1 cellular context compared by ENCODE assay signal in the genomic region with DNA sequence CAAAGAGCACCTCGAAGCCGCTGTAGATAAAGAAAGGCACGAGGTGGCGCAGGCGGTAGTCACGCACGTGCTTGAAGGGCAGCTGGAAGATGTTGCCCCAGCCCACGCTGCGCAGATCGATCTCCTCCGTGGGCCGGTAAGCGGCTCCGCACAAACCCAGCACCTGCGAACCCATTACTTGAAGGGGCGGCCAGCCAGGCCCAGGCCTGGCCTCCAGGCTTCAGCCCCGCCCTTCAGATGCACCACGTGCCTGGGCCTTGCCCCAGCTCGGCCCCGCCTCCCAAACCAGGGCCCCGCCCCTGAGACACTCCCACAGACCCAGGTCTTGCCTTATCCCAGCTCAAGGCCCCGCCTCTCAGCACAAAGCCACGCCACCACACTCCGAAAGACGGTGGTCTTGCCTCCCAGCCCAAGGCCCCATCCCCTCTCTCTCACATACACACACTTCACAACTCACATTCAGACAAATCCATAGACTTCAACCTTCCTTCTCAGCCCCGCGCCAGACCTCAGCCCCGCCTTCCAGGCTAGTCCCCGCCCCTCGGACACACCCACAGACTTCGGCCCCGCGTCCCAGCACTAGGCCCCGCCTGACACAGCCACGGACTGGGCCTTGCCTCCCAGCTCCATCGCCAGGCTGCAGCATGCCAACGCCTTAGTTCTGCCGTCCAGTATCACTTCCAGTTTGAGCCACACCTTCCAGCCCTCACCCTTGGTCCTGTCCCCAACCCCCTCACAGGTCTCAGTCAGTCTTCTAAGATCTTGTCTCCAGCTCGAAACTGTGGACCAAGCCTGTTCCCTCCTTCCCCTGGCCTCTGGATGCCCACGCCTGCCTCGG.
A peak's percentile ranks its signal among the peaks of the same experiment; 100 is the strongest.
TF ChIP-seq lines count a peak whose summit lies in the region.

No MANE protein-coding gene starts in this region.

TF ChIP-seq in K562, 482 proteins besides CTCF, POLR2A, EP300 and RAD21 (continued from another document and continues in another):
- TF ChIP-seq, protein P1, sequence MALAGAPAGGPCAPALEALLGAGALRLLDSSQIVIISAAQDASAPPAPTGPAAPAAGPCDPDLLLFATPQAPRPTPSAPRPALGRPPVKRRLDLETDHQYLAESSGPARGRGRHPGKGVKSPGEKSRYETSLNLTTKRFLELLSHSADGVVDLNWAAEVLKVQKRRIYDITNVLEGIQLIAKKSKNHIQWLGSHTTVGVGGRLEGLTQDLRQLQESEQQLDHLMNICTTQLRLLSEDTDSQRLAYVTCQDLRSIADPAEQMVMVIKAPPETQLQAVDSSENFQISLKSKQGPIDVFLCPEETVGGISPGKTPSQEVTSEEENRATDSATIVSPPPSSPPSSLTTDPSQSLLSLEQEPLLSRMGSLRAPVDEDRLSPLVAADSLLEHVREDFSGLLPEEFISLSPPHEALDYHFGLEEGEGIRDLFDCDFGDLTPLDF (CRISPR knock-in tag; IDR thresholded peaks at IDR 0.05) = peak; percentile 64; the same call in 1 of the 2 replicates
- TF ChIP-seq, protein P2, sequence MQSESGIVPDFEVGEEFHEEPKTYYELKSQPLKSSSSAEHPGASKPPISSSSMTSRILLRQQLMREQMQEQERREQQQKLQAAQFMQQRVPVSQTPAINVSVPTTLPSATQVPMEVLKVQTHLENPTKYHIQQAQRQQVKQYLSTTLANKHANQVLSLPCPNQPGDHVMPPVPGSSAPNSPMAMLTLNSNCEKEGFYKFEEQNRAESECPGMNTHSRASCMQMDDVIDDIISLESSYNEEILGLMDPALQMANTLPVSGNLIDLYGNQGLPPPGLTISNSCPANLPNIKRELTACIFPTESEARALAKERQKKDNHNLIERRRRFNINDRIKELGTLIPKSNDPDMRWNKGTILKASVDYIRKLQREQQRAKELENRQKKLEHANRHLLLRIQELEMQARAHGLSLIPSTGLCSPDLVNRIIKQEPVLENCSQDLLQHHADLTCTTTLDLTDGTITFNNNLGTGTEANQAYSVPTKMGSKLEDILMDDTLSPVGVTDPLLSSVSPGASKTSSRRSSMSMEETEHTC (IDR thresholded peaks at IDR 0.05) = peak; percentile 37; the same call in 1 of the 2 replicates
- TF ChIP-seq, protein P3, sequence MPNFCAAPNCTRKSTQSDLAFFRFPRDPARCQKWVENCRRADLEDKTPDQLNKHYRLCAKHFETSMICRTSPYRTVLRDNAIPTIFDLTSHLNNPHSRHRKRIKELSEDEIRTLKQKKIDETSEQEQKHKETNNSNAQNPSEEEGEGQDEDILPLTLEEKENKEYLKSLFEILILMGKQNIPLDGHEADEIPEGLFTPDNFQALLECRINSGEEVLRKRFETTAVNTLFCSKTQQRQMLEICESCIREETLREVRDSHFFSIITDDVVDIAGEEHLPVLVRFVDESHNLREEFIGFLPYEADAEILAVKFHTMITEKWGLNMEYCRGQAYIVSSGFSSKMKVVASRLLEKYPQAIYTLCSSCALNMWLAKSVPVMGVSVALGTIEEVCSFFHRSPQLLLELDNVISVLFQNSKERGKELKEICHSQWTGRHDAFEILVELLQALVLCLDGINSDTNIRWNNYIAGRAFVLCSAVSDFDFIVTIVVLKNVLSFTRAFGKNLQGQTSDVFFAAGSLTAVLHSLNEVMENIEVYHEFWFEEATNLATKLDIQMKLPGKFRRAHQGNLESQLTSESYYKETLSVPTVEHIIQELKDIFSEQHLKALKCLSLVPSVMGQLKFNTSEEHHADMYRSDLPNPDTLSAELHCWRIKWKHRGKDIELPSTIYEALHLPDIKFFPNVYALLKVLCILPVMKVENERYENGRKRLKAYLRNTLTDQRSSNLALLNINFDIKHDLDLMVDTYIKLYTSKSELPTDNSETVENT (CRISPR knock-in tag; IDR thresholded peaks at IDR 0.05) = 0 out of 2 replicates have a peak, but pooled peaks have one; percentile 29
- no peak for TF ChIP-seq IFI16 (CRISPR knock-in tag; IDR thresholded peaks at IDR 0.05)
- peak; percentile 34; the same call in 1 of the 2 replicates for TF ChIP-seq RBFOX2 (IDR thresholded peaks at IDR 0.05; ENCODE audit: low read depth, low read length)
- no peak for TF ChIP-seq SREBF2 (CRISPR knock-in tag; IDR thresholded peaks at IDR 0.05)
- TF ChIP-seq FOXK2 (conservative IDR thresholded peaks at IDR 0.05 in 1 of 2, IDR thresholded peaks at IDR 0.05 in 1 of 2; ENCODE audit: low read depth in 2 of 2) = peak in 1 of 2 experiments; percentile 40; a peak in 2 of 4 replicates
- TF ChIP-seq, protein P4, sequence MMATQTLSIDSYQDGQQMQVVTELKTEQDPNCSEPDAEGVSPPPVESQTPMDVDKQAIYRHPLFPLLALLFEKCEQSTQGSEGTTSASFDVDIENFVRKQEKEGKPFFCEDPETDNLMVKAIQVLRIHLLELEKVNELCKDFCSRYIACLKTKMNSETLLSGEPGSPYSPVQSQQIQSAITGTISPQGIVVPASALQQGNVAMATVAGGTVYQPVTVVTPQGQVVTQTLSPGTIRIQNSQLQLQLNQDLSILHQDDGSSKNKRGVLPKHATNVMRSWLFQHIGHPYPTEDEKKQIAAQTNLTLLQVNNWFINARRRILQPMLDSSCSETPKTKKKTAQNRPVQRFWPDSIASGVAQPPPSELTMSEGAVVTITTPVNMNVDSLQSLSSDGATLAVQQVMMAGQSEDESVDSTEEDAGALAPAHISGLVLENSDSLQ (IDR thresholded peaks at IDR 0.05) = peak; percentile 39; the same call in 1 of the 2 replicates
- TF ChIP-seq FOXP1 (CRISPR knock-in tag; IDR thresholded peaks at IDR 0.05) = peak; percentile 68; the same call in 1 of the 2 replicates
- TF ChIP-seq, protein P5, sequence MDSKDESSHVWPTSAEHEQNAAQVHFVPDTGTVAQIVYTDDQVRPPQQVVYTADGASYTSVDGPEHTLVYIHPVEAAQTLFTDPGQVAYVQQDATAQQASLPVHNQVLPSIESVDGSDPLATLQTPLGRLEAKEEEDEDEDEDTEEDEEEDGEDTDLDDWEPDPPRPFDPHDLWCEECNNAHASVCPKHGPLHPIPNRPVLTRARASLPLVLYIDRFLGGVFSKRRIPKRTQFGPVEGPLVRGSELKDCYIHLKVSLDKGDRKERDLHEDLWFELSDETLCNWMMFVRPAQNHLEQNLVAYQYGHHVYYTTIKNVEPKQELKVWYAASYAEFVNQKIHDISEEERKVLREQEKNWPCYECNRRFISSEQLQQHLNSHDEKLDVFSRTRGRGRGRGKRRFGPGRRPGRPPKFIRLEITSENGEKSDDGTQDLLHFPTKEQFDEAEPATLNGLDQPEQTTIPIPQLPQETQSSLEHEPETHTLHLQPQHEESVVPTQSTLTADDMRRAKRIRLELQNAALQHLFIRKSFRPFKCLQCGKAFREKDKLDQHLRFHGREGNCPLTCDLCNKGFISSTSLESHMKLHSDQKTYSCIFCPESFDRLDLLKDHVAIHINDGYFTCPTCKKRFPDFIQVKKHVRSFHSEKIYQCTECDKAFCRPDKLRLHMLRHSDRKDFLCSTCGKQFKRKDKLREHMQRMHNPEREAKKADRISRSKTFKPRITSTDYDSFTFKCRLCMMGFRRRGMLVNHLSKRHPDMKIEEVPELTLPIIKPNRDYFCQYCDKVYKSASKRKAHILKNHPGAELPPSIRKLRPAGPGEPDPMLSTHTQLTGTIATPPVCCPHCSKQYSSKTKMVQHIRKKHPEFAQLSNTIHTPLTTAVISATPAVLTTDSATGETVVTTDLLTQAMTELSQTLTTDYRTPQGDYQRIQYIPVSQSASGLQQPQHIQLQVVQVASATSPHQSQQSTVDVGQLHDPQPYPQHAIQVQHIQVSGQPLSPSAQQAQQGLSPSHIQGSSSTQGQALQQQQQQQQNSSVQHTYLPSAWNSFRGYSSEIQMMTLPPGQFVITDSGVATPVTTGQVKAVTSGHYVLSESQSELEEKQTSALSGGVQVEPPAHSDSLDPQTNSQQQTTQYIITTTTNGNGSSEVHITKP (IDR thresholded peaks at IDR 0.05; ENCODE audit: partially characterized antibody) = no peak
- no peak for TF ChIP-seq TGIF2 (CRISPR knock-in tag; IDR thresholded peaks at IDR 0.05)
- TF ChIP-seq LCOR (CRISPR knock-in tag; IDR thresholded peaks at IDR 0.05) = peak; percentile 74; the same call in 1 of the 2 replicates
- TF ChIP-seq MTA3 (IDR thresholded peaks at IDR 0.05; ENCODE audit: borderline replicate concordance) = peak; percentile 50; the same call in 1 of the 2 replicates
- peak; percentile 76 for TF ChIP-seq TFAP4 (CRISPR knock-in tag; IDR thresholded peaks at IDR 0.05; ENCODE audit: borderline replicate concordance)
- no peak for TF ChIP-seq E2F4 (CRISPR knock-in tag; IDR thresholded peaks at IDR 0.05; ENCODE audit: low read depth)
- TF ChIP-seq ATF6 (CRISPR knock-in tag; IDR thresholded peaks at IDR 0.05) = 0 out of 2 replicates have a peak, but pooled peaks have one; percentile 58
- TF ChIP-seq SETDB1 (IDR thresholded peaks at IDR 0.05; ENCODE audit: low read length) = no peak
- peak; percentile 74 for TF ChIP-seq TOE1 (IDR thresholded peaks at IDR 0.05; ENCODE audit: borderline replicate concordance)
- no peak for TF ChIP-seq TOE1 (CRISPR knock-in tag; IDR thresholded peaks at IDR 0.05; ENCODE audit: borderline replicate concordance, low read depth)
- TF ChIP-seq, protein P6, sequence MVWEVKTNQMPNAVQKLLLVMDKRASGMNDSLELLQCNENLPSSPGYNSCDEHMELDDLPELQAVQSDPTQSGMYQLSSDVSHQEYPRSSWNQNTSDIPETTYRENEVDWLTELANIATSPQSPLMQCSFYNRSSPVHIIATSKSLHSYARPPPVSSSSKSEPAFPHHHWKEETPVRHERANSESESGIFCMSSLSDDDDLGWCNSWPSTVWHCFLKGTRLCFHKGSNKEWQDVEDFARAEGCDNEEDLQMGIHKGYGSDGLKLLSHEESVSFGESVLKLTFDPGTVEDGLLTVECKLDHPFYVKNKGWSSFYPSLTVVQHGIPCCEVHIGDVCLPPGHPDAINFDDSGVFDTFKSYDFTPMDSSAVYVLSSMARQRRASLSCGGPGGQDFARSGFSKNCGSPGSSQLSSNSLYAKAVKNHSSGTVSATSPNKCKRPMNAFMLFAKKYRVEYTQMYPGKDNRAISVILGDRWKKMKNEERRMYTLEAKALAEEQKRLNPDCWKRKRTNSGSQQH (CRISPR knock-in tag; IDR thresholded peaks at IDR 0.05) = peak; percentile 32; the same call in 1 of the 2 replicates
- TF ChIP-seq HOXB6 (CRISPR knock-in tag; IDR thresholded peaks at IDR 0.05; ENCODE audit: borderline replicate concordance) = no peak
- TF ChIP-seq ZSCAN29 (IDR thresholded peaks at IDR 0.05) = no peak
- TF ChIP-seq MXI1 (IDR thresholded peaks at IDR 0.05; ENCODE audit: low read depth, low read length) = peak; percentile 45; the same call in 1 of the 2 replicates
- no peak for TF ChIP-seq SNAPC5 (CRISPR knock-in tag; IDR thresholded peaks at IDR 0.05)
- peak; percentile 59; the same call in 1 of the 2 replicates for TF ChIP-seq ELF4 (CRISPR knock-in tag; IDR thresholded peaks at IDR 0.05)
- no peak for TF ChIP-seq ZNF253 (CRISPR knock-in tag; conservative IDR thresholded peaks at IDR 0.05)
- TF ChIP-seq, protein P7, sequence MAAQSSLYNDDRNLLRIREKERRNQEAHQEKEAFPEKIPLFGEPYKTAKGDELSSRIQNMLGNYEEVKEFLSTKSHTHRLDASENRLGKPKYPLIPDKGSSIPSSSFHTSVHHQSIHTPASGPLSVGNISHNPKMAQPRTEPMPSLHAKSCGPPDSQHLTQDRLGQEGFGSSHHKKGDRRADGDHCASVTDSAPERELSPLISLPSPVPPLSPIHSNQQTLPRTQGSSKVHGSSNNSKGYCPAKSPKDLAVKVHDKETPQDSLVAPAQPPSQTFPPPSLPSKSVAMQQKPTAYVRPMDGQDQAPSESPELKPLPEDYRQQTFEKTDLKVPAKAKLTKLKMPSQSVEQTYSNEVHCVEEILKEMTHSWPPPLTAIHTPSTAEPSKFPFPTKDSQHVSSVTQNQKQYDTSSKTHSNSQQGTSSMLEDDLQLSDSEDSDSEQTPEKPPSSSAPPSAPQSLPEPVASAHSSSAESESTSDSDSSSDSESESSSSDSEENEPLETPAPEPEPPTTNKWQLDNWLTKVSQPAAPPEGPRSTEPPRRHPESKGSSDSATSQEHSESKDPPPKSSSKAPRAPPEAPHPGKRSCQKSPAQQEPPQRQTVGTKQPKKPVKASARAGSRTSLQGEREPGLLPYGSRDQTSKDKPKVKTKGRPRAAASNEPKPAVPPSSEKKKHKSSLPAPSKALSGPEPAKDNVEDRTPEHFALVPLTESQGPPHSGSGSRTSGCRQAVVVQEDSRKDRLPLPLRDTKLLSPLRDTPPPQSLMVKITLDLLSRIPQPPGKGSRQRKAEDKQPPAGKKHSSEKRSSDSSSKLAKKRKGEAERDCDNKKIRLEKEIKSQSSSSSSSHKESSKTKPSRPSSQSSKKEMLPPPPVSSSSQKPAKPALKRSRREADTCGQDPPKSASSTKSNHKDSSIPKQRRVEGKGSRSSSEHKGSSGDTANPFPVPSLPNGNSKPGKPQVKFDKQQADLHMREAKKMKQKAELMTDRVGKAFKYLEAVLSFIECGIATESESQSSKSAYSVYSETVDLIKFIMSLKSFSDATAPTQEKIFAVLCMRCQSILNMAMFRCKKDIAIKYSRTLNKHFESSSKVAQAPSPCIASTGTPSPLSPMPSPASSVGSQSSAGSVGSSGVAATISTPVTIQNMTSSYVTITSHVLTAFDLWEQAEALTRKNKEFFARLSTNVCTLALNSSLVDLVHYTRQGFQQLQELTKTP (IDR thresholded peaks at IDR 0.05; ENCODE audit: low read depth in 1 of 2, partially characterized antibody in 2 of 2) = peak in 1 of 2 experiments; percentile 77
- TF ChIP-seq TBP (optimal IDR thresholded peaks at IDR 0.05; ENCODE audit: low read depth, low read length) = peak; percentile 54
